ENCODE assay signal across 8 cellular contexts in the genomic region with DNA sequence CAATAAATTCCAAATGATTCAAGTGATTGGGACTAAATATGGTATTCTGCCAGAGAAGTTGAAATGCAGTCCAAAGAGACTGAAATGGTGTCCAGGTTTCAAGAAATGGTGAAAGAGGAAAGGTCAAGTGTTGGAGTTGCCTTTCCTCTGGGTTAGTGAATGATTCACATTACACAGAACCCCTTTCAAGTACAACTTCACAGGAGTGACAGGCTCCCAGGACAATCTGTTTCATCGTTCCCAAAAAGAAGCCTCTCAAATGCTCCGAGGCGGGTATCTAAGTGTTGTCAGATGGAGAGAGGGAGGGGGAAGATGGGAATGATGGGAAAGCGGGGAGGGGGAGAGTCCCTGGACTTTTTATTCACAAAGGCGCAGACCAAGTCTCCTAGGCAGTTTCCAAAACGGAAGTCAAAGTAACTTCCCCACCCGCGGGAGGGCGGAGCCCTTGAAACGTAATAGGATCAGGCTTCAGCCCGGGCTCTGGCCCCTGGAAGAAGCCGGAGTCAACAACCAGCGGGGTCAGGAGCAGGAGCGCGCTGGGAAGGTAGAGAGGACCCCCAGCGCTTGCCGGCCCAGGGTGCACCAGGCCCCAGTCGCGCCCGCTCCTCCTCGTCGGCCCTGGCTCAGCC. TPM values are rescaled to one million over a fixed set of nuclear protein-coding genes. Genes with fewer than 3 reads are reported as not detected.
A peak's percentile ranks its signal among the peaks of the same experiment; 100 is the strongest.
DNase-seq lines count a peak whose midpoint lies in the region; ATAC-seq and TF ChIP-seq lines count a peak whose summit lies in the region.

No MANE protein-coding gene starts in this region.

- POLR2A ChIA-PET in A673 (lab: Charles Lee; ENCODE audit: low non-redundant PET) = no interaction called here

- H3K4me3 ChIP-seq in A673 (ENCODE audit: low read depth, low read length, poor library complexity, severe bottlenecking) = peak overlapping the region; percentile 80

- no peaks in the 10 kb centered on the region for H3K27me3 ChIP-seq in A673 (replicated peaks; ENCODE audit: insufficient read depth, low read depth, low read length, poor library complexity)

- no peaks in the 10 kb centered on the region for H3K36me3 ChIP-seq in A673 (ENCODE audit: insufficient read depth, low read length, poor library complexity, severe bottlenecking)

- DNase-seq in A673 (ENCODE audit: low spot score) (peak; percentile 94), NCI-H1694 treated with DMSO at 0.1 percent for 48 hours (lab: John Stamatoyannopoulos, UW) (peak; percentile 82), T1000 (lab: John Stamatoyannopoulos, UW) (peak; percentile 71), left colon (peak; percentile 88 to 93)
- peak; percentile 72 to 73 for DNase-seq in stimulated activated CD4-positive, alpha-beta T cell treated with anti-CD3 and anti-CD28 coated beads, Interleukin-2, amount 100 ng/mL, for 24 hours

- intact Hi-C loops in A673 (cut with micrococcal nuclease; ENCODE audit: unreplicated experiment) = loop anchor here (5.0 kb wide), 1 partner anchor 706 kb away; no protein-coding TSS in a partner anchor
- intact Hi-C loops in left colon (cut with DNase I, micrococcal nuclease) = no loop called here

- H3K27ac ChIP-seq in A673 (ENCODE audit: low read depth, low read length, poor library complexity, severe bottlenecking) (peak overlapping the region; percentile 94), cingulate gyrus (ENCODE audit: low read depth, low read length) (peak overlapping the region; percentile 95)

- BruUV-seq in A673 (replicated peaks; lab: Mats Ljungman, UMichigan) = no TSS peak

- peaks cover 4% of the 10 kb centered on the region for H3K4me1 ChIP-seq in A673 (ENCODE audit: insufficient read depth, low read length, poor library complexity, severe bottlenecking)

- no peak for TF ChIP-seq CTCF in A673 (conservative IDR thresholded peaks at IDR 0.05; ENCODE audit: low read depth, low read length)

- CTCF ChIA-PET in A673 (lab: Charles Lee) = no interaction called here

- H3K9me3 ChIP-seq in A673 (ENCODE audit: low read depth, low read length, poor library complexity, severe bottlenecking) = no peaks in the 10 kb centered on the region

- ATAC-seq in GM18498 (IDR thresholded peaks at IDR 0.05; ENCODE audit: unreplicated experiment) (peak; percentile 49), HG02938 (IDR thresholded peaks at IDR 0.05; ENCODE audit: unreplicated experiment) (peak; percentile 43), left colon (peak; percentile 75)

RNA-seq across cellular contexts. Expression of gene SLC25A13, which starts 0.7 kb away (rescaled TPM):
- total RNA-seq in A673 (2021) = 22.7 and 24.9 TPM in 2 replicates
- 10 to 100 TPM; 42.4 to 73.3 TPM for total RNA-seq in left colon

Comparison
In these comparisons a context has a peak if more than half of its experiments do, and no peak if none do; other contexts are left out.
1. Peak in every context shown above with its lines: DNase-seq, ATAC-seq, H3K4me3 ChIP-seq and H3K27ac ChIP-seq.